19 cellular contexts compared by ENCODE assay signal in the genomic region with DNA sequence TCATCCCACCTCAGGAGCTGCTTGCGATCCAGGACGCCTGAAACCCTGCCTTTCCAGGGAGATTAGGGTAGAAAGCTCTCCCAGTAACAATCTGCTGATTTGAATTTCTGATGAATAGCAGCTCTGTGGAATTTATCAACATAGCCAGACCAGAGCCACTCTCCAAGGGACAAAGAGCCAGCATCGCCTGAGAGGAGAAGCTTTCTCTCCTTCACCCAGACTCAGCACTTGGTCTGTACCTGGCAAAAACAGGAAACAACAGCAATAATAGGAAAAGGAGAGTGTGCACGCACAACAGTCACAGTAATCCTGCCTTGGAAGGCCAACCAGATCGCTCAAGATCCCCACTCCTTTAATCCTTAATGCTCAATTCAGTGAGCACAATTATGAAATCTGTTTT. TPM values are rescaled to one million over a fixed set of nuclear protein-coding genes. Genes with fewer than 3 reads are reported as not detected.
A peak's percentile ranks its signal among the peaks of the same experiment; 100 is the strongest.
DNase-seq lines count a peak whose midpoint lies in the region; ATAC-seq and TF ChIP-seq lines count a peak whose summit lies in the region.
"Had no signal": no experiment of that assay in that cellular context is flagged by ENCODE, and none has a peak within 500 bp of the region (broad histone marks: within the 10 kb centered on the region; RNA-seq: fewer than 3 reads in every experiment).

No MANE protein-coding gene starts in this region.

- ATAC-seq in esophagus mucosa = no peak
- ATAC-seq in GM18520 (IDR thresholded peaks at IDR 0.05; ENCODE audit: unreplicated experiment) = no peak
- ATAC-seq: activated CD4-positive, alpha-beta T cell treated with anti-CD3 and anti-CD28 coated beads for 36 hours; stimulated activated naive B cell treated with anti-CD40 and anti-IgM and Interleukin-4, amounts not matched to agents 10 μg/mL and 1 μg/mL and 100 μg/mL, for 72 hours had no signal

- intact Hi-C loops in Calu3 (cut with micrococcal nuclease; ENCODE audit: unreplicated experiment) = loop anchor here (1.0 to 5.0 kb wide), 5 partner anchors 23 to 157 kb away; a partner anchor contains a TSS

- H3K4me1 Mint-ChIP-seq in Calu3 (ENCODE audit: low read depth, unreplicated experiment) (peaks cover 41% of the 10 kb centered on the region), endothelial cell (ENCODE audit: unreplicated experiment) (peaks cover 25% of the 10 kb centered on the region), nephron progenitor cell (no peaks in the 10 kb centered on the region)
- H3K4me1 Mint-ChIP-seq: activated CD4-positive, alpha-beta T cell treated with anti-CD3 and anti-CD28 coated beads for 36 hours; activated naive CD8-positive, alpha-beta T cell treated with anti-CD3 and anti-CD28 coated beads, Interleukin-2, amount 10 ng/mL, durations not matched to agents 7 days and 5 days; stimulated activated naive B cell treated with anti-CD40 and anti-IgM and Interleukin-4, amounts not matched to agents 10 μg/mL and 1 μg/mL and 100 μg/mL, for 72 hours had no signal

- H3K27ac ChIP-seq in RWPE1 = peak overlapping the region; percentile 91
- H3K27ac ChIP-seq: sigmoid colon had no signal

- H3K9me3 Mint-ChIP-seq in Calu3 (ENCODE audit: low read depth, unreplicated experiment) (peaks cover 2% of the 10 kb centered on the region), endothelial cell (ENCODE audit: unreplicated experiment) (no peaks in the 10 kb centered on the region), nephron progenitor cell (no peaks in the 10 kb centered on the region)
- H3K9me3 Mint-ChIP-seq: activated naive CD8-positive, alpha-beta T cell treated with anti-CD3 and anti-CD28 coated beads, Interleukin-2, amount 10 ng/mL, durations not matched to agents 7 days and 5 days; stimulated activated naive B cell treated with anti-CD40 and anti-IgM and Interleukin-4, amounts not matched to agents 10 μg/mL and 1 μg/mL and 100 μg/mL, for 72 hours; T-helper 1 cell treated with Interleukin-12 subunit alpha and Interleukin-12 subunit beta and Interleukin-4 antibody, amounts not matched to agents 30 μg/mL and 1 μg/mL, for 36 hours had no signal

- POLR2A ChIA-PET in RWPE1 (lab: Yijun Ruan, JAX; ENCODE audit: low non-redundant PET) = no interaction called here

- DNase-seq in Calu3 = no peak
- DNase-seq in RWPE1 (ENCODE audit: low spot score) = no peak
- DNase-seq in endothelial cell (ENCODE audit: low spot score) = no peak
- DNase-seq in nephron progenitor cell = no peak
- no peak for DNase-seq in mucosa of gallbladder (ENCODE audit: low spot score)
- no peak for DNase-seq in NK-92 treated with Interleukin-12 subunit alpha and Interleukin-12 subunit beta, amount 100 ng/mL, for 24 hours (lab: John Stamatoyannopoulos, UW)
- DNase-seq: activated CD4-positive, alpha-beta T cell treated with anti-CD3 and anti-CD28 coated beads for 36 hours; activated naive CD8-positive, alpha-beta T cell treated with anti-CD3 and anti-CD28 coated beads, Interleukin-2, amount 10 ng/mL, durations not matched to agents 7 days and 5 days; activated T-cell treated with anti-CD3 and anti-CD28 coated beads for 4 hours; hippocampal formation; NCI-H1417 treated with DMSO at 0.1 percent for 48 hours; NCI-H345; OCI-M1; sigmoid colon; stimulated activated naive B cell treated with anti-CD40 and anti-IgM and Interleukin-4, amounts not matched to agents 10 μg/mL and 1 μg/mL and 100 μg/mL, for 72 hours had no signal

- H3K36me3 Mint-ChIP-seq in Calu3 (ENCODE audit: insufficient read depth, unreplicated experiment) (no peaks in the 10 kb centered on the region), endothelial cell (ENCODE audit: low read depth, unreplicated experiment) (no peaks in the 10 kb centered on the region), nephron progenitor cell (ENCODE audit: low read depth) (no peaks in the 10 kb centered on the region)
- H3K36me3 Mint-ChIP-seq: activated naive CD8-positive, alpha-beta T cell treated with anti-CD3 and anti-CD28 coated beads, Interleukin-2, amount 10 ng/mL, durations not matched to agents 7 days and 5 days; stimulated activated naive B cell treated with anti-CD40 and anti-IgM and Interleukin-4, amounts not matched to agents 10 μg/mL and 1 μg/mL and 100 μg/mL, for 72 hours had no signal

- no peaks in the 10 kb centered on the region for H3K27me3 Mint-ChIP-seq in Calu3 (ENCODE audit: unreplicated experiment)
- H3K27me3 Mint-ChIP-seq in endothelial cell (ENCODE audit: unreplicated experiment) = peaks cover 4% of the 10 kb centered on the region
- H3K27me3 Mint-ChIP-seq in nephron progenitor cell (ENCODE audit: low read depth, poor library complexity) = peaks cover 13% of the 10 kb centered on the region

- no TSS peak for BruUV-seq in Calu3 (replicated peaks; lab: Mats Ljungman, UMichigan)

- no peak for TF ChIP-seq CTCF in Calu3 (IDR thresholded peaks at IDR 0.05; ENCODE audit: unreplicated experiment)
- no peak for TF ChIP-seq CTCF in RWPE1 (conservative IDR thresholded peaks at IDR 0.05; ENCODE audit: low read depth)
- no peak for TF ChIP-seq CTCF in endothelial cell (IDR thresholded peaks at IDR 0.05; ENCODE audit: unreplicated experiment)
- TF ChIP-seq CTCF in nephron progenitor cell (IDR thresholded peaks at IDR 0.05) = no peak

- H3K4me3 Mint-ChIP-seq in Calu3 (ENCODE audit: low read depth, unreplicated experiment) (no peak overlapping the region), endothelial cell (ENCODE audit: unreplicated experiment) (no peak overlapping the region), nephron progenitor cell (no peak overlapping the region)
- H3K4me3 Mint-ChIP-seq: activated CD4-positive, alpha-beta T cell treated with anti-CD3 and anti-CD28 coated beads for 36 hours; activated naive CD8-positive, alpha-beta T cell treated with anti-CD3 and anti-CD28 coated beads, Interleukin-2, amount 10 ng/mL, durations not matched to agents 7 days and 5 days; stimulated activated naive B cell treated with anti-CD40 and anti-IgM and Interleukin-4, amounts not matched to agents 10 μg/mL and 1 μg/mL and 100 μg/mL, for 72 hours; T-helper 1 cell treated with Interleukin-12 subunit alpha and Interleukin-12 subunit beta and Interleukin-4 antibody, amounts not matched to agents 30 μg/mL and 1 μg/mL, for 36 hours had no signal

- H3K27ac Mint-ChIP-seq in Calu3 (ENCODE audit: unreplicated experiment) = peak overlapping the region; percentile 48
- H3K27ac Mint-ChIP-seq in endothelial cell (ENCODE audit: unreplicated experiment) = peak overlapping the region; percentile 37
- peak overlapping the region; percentile 36 for H3K27ac Mint-ChIP-seq in nephron progenitor cell
- H3K27ac Mint-ChIP-seq: activated CD4-positive, alpha-beta T cell treated with anti-CD3 and anti-CD28 coated beads for 36 hours; activated naive CD8-positive, alpha-beta T cell treated with anti-CD3 and anti-CD28 coated beads, Interleukin-2, amount 10 ng/mL, durations not matched to agents 7 days and 5 days; stimulated activated naive B cell treated with anti-CD40 and anti-IgM and Interleukin-4, amounts not matched to agents 10 μg/mL and 1 μg/mL and 100 μg/mL, for 72 hours; T-helper 1 cell treated with Interleukin-12 subunit alpha and Interleukin-12 subunit beta and Interleukin-4 antibody, amounts not matched to agents 30 μg/mL and 1 μg/mL, for 36 hours had no signal

- CTCF ChIA-PET in Calu3 (lab: Charles Lee) (no interaction called here), RWPE1 (lab: Yijun Ruan, JAX) (interaction anchor here (0.7 to 0.9 kb wide), 2 partner anchors 48 to 135 kb away, joined by 3 to 4 read pairs; no protein-coding TSS in a partner anchor)

RNA-seq across cellular contexts. Expression of a gene that starts 22.3 kb away (rescaled TPM):
- total RNA-seq in Calu3 (2022) = 5.1 and 8.1 TPM in 2 replicates
- 0.05 TPM for total RNA-seq in endothelial cell (ENCODE audit: unreplicated experiment)
- total RNA-seq in esophagus mucosa = 0.04 TPM
- 0.12 TPM for total RNA-seq in mucosa of gallbladder
- total RNA-seq: activated CD4-positive, alpha-beta T cell treated with anti-CD3 and anti-CD28 coated beads for 36 hours; activated naive CD8-positive, alpha-beta T cell treated with anti-CD3 and anti-CD28 coated beads, Interleukin-2, amount 10 ng/mL, durations not matched to agents 7 days and 5 days; epithelial cell of proximal tubule; sigmoid colon had no signal

RNA-seq across cellular contexts. Expression of a gene that starts 34.5 kb away (rescaled TPM):
- total RNA-seq in Calu3 (2022) (22.3 and 28.2 TPM in 2 replicates), endothelial cell (ENCODE audit: unreplicated experiment) (203 TPM), esophagus mucosa (9.5 TPM), mucosa of gallbladder (11.7 TPM)
